34 cellular contexts compared by ENCODE assay signal in the genomic region with DNA sequence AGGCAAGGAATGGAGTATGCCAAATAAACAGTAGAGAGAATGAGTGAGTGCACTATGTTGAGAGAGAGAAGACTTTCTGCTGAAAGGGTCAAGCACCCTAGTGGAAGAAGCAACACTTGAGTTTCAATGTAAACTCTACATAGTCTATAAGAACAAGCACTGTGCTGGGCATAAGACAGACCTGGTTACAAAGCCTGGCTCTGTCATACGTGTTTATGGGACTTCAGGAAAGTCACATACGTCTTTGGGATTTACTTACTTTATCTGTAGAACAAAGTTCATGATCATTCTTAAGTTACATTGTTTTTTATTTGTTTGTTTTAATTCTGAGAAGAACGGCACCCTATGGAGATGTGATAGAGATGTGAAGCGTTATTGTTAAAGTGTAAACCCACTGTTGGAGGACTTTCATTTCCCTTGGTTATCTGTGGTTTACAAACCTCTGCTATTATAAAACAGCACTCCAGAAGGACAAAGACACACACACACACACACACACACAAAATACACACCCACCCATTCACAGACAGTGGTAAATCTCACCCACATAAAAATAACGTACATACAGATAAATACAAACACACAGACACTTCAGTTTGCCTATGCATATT.
"Had no signal": no experiment of that assay in that cellular context is flagged by ENCODE, and none has a peak within 500 bp of the region (broad histone marks: within the 10 kb centered on the region; RNA-seq: fewer than 3 reads in every experiment).

No MANE protein-coding gene starts in this region.

- H3K27ac ChIP-seq: adrenal gland, ascending aorta, body of pancreas, brain microvascular endothelial cell, breast epithelium, cardiac muscle cell had no signal

- FAIRE-seq: astrocyte, bronchial epithelial cell had no signal

- H3K4me1 ChIP-seq: adrenal gland, ascending aorta, body of pancreas, breast epithelium had no signal

- ATAC-seq: activated naive CD4-positive, alpha-beta T cell treated with anti-CD3 and anti-CD28 coated beads, Interleukin-2, amount 50 U/mL, for 72 hours; activated naive CD8-positive, alpha-beta T cell treated with anti-CD3 and anti-CD28 coated beads, Interleukin-2, amount 50 U/mL, for 24 hours; activated T-cell treated with anti-CD3 and anti-CD28 coated beads, Interleukin-2, amount 50 U/mL, for 4 hours; activated T-cell treated with anti-CD3 and anti-CD28 coated beads, Interleukin-2, amount 50 U/mL, for 72 hours; activated T-helper 17 cell treated with anti-CD3 and anti-CD28 coated beads, Interleukin-2, amount 50 U/mL, for 72 hours; body of pancreas had no signal

- H3K36me3 ChIP-seq: adrenal gland, ascending aorta, brain microvascular endothelial cell, breast epithelium, cardiac muscle cell had no signal

- H3K9me3 ChIP-seq: adrenal gland, ascending aorta, body of pancreas, breast epithelium had no signal

- H3K27me3 ChIP-seq: adrenal gland, ascending aorta, body of pancreas, brain microvascular endothelial cell, breast epithelium, cardiac muscle cell had no signal

- DNase-seq: activated effector memory CD4-positive, alpha-beta T cell treated with anti-CD3 and anti-CD28 coated beads, Interleukin-2, amount 50 U/mL, for 16 hours; activated effector memory CD4-positive, alpha-beta T cell treated with Interleukin-2 at 50 U/mL for 16 hours; activated gamma-delta T cell; activated gamma-delta T cell treated with Interleukin-2 at 50 U/mL for 16 hours; activated naive CD4-positive, alpha-beta T cell; activated naive CD4-positive, alpha-beta T cell treated with anti-CD3 and anti-CD28 coated beads for 36 hours; activated naive CD4-positive, alpha-beta T cell treated with anti-CD3 and anti-CD28 coated beads, Interleukin-2, amount 10 ng/mL, durations not matched to agents 7 days and 5 days; activated naive CD4-positive, alpha-beta T cell treated with anti-CD3 and anti-CD28 coated beads, Interleukin-2, amount 50 U/mL, for 16 hours; activated naive CD4-positive, alpha-beta T cell treated with Interleukin-2 at 50 U/mL for 16 hours; activated naive CD8-positive, alpha-beta T cell treated with anti-CD3 and anti-CD28 coated beads for 36 hours; activated naive CD8-positive, alpha-beta T cell treated with anti-CD3 and anti-CD28 coated beads, Interleukin-2, amount 10 ng/mL, durations not matched to agents 7 days and 5 days; activated naive CD8-positive, alpha-beta T cell treated with anti-CD3 and anti-CD28 coated beads, Interleukin-2, amount 50 U/mL, for 24 hours; activated T-cell treated with anti-CD3 and anti-CD28 coated beads, Interleukin-2, amount 50 U/mL, for 1 hour; activated T-cell treated with anti-CD3 and anti-CD28 coated beads, Interleukin-2, amount 50 U/mL, for 24 hours; activated T-cell treated with anti-CD3 and anti-CD28 coated beads, Interleukin-2, amount 50 U/mL, for 4 hours; activated T-cell treated with anti-CD3 and anti-CD28 coated beads, Interleukin-2, amount 50 U/mL, for 48 hours; activated T-cell treated with anti-CD3 and anti-CD28 coated beads, Interleukin-2, amount 50 U/mL, for 72 hours; adrenal gland; amniotic stem cell; amygdala; anterior cingulate cortex; aorta; body of pancreas; brain microvascular endothelial cell; caudate nucleus; central memory CD4-positive, alpha-beta T cell; cerebellar nuclear complex had no signal

- H3K4me3 ChIP-seq: adrenal gland, ascending aorta, body of pancreas, breast epithelium, cardiac muscle cell had no signal
